ENCODE assay signal across 1 cellular context in the genomic region with DNA sequence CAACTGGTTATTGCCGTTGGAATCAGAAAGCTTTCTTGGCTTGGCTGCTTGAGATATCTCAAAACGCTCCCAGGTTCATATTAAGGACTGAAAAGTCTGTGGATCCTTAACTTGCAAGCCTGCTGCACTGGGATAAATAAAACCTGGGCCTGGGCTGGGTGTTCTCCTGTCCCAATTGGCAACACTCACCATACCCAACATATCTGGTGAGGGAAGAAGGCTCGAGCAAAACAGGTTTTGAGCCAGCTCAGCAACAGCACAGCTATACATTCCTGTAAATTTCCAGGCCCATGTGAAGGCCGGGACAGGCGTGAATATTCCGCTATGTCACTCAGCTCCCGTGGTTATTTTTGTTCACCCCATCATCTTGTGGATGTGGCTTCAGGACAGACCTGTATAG.
TF ChIP-seq lines count a peak whose summit lies in the region.

No MANE protein-coding gene starts in this region.

TF ChIP-seq in GM23338, 12 proteins besides CTCF, POLR2A, EP300 and RAD21 (continued from another document):
- TF ChIP-seq, protein P1, sequence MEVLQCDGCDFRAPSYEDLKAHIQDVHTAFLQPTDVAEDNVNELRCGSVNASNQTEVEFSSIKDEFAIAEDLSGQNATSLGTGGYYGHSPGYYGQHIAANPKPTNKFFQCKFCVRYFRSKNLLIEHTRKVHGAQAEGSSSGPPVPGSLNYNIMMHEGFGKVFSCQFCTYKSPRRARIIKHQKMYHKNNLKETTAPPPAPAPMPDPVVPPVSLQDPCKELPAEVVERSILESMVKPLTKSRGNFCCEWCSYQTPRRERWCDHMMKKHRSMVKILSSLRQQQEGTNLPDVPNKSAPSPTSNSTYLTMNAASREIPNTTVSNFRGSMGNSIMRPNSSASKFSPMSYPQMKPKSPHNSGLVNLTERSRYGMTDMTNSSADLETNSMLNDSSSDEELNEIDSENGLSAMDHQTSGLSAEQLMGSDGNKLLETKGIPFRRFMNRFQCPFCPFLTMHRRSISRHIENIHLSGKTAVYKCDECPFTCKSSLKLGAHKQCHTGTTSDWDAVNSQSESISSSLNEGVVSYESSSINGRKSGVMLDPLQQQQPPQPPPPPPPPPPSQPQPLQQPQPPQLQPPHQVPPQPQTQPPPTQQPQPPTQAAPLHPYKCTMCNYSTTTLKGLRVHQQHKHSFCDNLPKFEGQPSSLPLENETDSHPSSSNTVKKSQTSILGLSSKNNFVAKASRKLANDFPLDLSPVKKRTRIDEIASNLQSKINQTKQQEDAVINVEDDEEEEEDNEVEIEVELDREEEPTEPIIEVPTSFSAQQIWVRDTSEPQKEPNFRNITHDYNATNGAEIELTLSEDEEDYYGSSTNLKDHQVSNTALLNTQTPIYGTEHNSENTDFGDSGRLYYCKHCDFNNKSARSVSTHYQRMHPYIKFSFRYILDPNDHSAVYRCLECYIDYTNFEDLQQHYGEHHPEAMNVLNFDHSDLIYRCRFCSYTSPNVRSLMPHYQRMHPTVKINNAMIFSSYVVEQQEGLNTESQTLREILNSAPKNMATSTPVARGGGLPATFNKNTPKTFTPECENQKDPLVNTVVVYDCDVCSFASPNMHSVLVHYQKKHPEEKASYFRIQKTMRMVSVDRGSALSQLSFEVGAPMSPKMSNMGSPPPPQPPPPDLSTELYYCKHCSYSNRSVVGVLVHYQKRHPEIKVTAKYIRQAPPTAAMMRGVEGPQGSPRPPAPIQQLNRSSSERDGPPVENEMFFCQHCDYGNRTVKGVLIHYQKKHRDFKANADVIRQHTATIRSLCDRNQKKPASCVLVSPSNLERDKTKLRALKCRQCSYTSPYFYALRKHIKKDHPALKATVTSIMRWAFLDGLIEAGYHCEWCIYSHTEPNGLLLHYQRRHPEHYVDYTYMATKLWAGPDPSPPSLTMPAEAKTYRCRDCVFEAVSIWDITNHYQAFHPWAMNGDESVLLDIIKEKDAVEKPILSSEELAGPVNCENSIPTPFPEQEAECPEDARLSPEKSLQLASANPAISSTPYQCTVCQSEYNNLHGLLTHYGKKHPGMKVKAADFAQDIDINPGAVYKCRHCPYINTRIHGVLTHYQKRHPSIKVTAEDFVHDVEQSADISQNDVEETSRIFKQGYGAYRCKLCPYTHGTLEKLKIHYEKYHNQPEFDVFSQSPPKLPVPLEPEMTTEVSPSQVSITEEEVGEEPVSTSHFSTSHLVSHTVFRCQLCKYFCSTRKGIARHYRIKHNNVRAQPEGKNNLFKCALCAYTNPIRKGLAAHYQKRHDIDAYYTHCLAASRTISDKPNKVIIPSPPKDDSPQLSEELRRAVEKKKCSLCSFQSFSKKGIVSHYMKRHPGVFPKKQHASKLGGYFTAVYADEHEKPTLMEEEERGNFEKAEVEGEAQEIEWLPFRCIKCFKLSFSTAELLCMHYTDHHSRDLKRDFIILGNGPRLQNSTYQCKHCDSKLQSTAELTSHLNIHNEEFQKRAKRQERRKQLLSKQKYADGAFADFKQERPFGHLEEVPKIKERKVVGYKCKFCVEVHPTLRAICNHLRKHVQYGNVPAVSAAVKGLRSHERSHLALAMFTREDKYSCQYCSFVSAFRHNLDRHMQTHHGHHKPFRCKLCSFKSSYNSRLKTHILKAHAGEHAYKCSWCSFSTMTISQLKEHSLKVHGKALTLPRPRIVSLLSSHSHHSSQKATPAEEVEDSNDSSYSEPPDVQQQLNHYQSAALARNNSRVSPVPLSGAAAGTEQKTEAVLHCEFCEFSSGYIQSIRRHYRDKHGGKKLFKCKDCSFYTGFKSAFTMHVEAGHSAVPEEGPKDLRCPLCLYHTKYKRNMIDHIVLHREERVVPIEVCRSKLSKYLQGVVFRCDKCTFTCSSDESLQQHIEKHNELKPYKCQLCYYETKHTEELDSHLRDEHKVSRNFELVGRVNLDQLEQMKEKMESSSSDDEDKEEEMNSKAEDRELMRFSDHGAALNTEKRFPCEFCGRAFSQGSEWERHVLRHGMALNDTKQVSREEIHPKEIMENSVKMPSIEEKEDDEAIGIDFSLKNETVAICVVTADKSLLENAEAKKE (CRISPR knock-in tag; IDR thresholded peaks at IDR 0.05), result no peak
- no peak for TF ChIP-seq CREB1 (CRISPR knock-in tag; IDR thresholded peaks at IDR 0.05; ENCODE audit: low read depth)
- TF ChIP-seq POLR2AphosphoS5 (IDR thresholded peaks at IDR 0.05; ENCODE audit: low read depth), result no peak
- TF ChIP-seq, protein P2, sequence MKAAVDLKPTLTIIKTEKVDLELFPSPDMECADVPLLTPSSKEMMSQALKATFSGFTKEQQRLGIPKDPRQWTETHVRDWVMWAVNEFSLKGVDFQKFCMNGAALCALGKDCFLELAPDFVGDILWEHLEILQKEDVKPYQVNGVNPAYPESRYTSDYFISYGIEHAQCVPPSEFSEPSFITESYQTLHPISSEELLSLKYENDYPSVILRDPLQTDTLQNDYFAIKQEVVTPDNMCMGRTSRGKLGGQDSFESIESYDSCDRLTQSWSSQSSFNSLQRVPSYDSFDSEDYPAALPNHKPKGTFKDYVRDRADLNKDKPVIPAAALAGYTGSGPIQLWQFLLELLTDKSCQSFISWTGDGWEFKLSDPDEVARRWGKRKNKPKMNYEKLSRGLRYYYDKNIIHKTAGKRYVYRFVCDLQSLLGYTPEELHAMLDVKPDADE (IDR thresholded peaks at IDR 0.05), result no peak
- TF ChIP-seq, protein P3, sequence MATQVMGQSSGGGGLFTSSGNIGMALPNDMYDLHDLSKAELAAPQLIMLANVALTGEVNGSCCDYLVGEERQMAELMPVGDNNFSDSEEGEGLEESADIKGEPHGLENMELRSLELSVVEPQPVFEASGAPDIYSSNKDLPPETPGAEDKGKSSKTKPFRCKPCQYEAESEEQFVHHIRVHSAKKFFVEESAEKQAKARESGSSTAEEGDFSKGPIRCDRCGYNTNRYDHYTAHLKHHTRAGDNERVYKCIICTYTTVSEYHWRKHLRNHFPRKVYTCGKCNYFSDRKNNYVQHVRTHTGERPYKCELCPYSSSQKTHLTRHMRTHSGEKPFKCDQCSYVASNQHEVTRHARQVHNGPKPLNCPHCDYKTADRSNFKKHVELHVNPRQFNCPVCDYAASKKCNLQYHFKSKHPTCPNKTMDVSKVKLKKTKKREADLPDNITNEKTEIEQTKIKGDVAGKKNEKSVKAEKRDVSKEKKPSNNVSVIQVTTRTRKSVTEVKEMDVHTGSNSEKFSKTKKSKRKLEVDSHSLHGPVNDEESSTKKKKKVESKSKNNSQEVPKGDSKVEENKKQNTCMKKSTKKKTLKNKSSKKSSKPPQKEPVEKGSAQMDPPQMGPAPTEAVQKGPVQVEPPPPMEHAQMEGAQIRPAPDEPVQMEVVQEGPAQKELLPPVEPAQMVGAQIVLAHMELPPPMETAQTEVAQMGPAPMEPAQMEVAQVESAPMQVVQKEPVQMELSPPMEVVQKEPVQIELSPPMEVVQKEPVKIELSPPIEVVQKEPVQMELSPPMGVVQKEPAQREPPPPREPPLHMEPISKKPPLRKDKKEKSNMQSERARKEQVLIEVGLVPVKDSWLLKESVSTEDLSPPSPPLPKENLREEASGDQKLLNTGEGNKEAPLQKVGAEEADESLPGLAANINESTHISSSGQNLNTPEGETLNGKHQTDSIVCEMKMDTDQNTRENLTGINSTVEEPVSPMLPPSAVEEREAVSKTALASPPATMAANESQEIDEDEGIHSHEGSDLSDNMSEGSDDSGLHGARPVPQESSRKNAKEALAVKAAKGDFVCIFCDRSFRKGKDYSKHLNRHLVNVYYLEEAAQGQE (IDR thresholded peaks at IDR 0.05; ENCODE audit: unreplicated experiment), result no peak
- no peak for TF ChIP-seq STAT1 (IDR thresholded peaks at IDR 0.05; ENCODE audit: unreplicated experiment)
